Comparison of ENCODE assay signal across 12 cellular contexts in genomic region chr16:87233928-87234327, GRCh38.
DNase-seq lines count a peak whose midpoint lies in the region; ATAC-seq and TF ChIP-seq lines count a peak whose summit lies in the region.
"Had no signal": no experiment of that assay in that cellular context is flagged by ENCODE, and none has a peak within 500 bp of the region (broad histone marks: within the 10 kb centered on the region; RNA-seq: fewer than 3 reads in every experiment).

No MANE protein-coding gene starts in this region.

- no peak overlapping the region for H2BK12ac ChIP-seq in mesenchymal stem cell (ENCODE audit: low read length in 2 of 2)

- 72% methylated on average over 10 of the region's 10 CpGs for WGBS in mesenchymal stem cell

- H3K23ac ChIP-seq in mesenchymal stem cell (ENCODE audit: low read length in 2 of 2): no peak overlapping the region

- H3K79me1 ChIP-seq in mesenchymal stem cell (replicated peaks; ENCODE audit: low read length, poor library complexity, severe bottlenecking): no peaks in the 10 kb centered on the region

- H3K4me1 Mint-ChIP-seq in Calu3 (ENCODE audit: low read depth, unreplicated experiment): no peaks in the 10 kb centered on the region
- peaks cover 13% of the 10 kb centered on the region for H3K4me1 Mint-ChIP-seq in stimulated activated memory B cell treated with anti-CD40 and anti-IgM and Interleukin-4, amounts not matched to agents 10 μg/mL and 1 μg/mL and 100 μg/mL, for 72 hours

- no peak overlapping the region for H2AK5ac ChIP-seq in mesenchymal stem cell (ENCODE audit: low read length, severe bottlenecking)

- no peak for TF ChIP-seq CTCF in Calu3 (IDR thresholded peaks at IDR 0.05; ENCODE audit: unreplicated experiment)
- peak; percentile 50 for TF ChIP-seq CTCF in cardiac fibroblast (IDR thresholded peaks at IDR 0.05; ENCODE audit: low read depth, low read length)
- no peak for TF ChIP-seq CTCF in lower lobe of right lung (IDR thresholded peaks at IDR 0.05)

- BruUV-seq in Calu3 (replicated peaks; lab: Mats Ljungman, UMichigan): no TSS peak

- intact Hi-C loops in Calu3 (cut with micrococcal nuclease; ENCODE audit: unreplicated experiment): no loop called here
- intact Hi-C loops in lower lobe of right lung (cut with DNase I): no loop called here

- no peaks in the 10 kb centered on the region for H3K9me3 Mint-ChIP-seq in Calu3 (ENCODE audit: low read depth, unreplicated experiment)
- H3K9me3 Mint-ChIP-seq in stimulated activated memory B cell treated with anti-CD40 and anti-IgM and Interleukin-4, amounts not matched to agents 10 μg/mL and 1 μg/mL and 100 μg/mL, for 72 hours: no peaks in the 10 kb centered on the region
- H3K9me3 Mint-ChIP-seq: stimulated activated naive CD8-positive, alpha-beta T cell treated with anti-CD3 and anti-CD28 coated beads, Interleukin-15, Interleukin-2, amounts not matched to agents 100 ng/mL and 50 ng/mL, for 24 hours had no signal

- no peak overlapping the region for H2BK120ac ChIP-seq in mesenchymal stem cell (ENCODE audit: low read depth, low read length)

- H3K4me1 ChIP-seq in mesenchymal stem cell (ENCODE audit: control insufficient read depth, insufficient read depth, low read depth, low read length) (peaks cover 18% of the 10 kb centered on the region), lower lobe of right lung (no peaks in the 10 kb centered on the region)

- H3K4me3 ChIP-seq in cardiac fibroblast (replicated peaks in 1 of 2; ENCODE audit: low read depth in 2 of 2, low read length in 2 of 2) (no peak overlapping the region), mesenchymal stem cell (ENCODE audit: insufficient read depth in 1 of 2, low read depth in 1 of 2, low read length in 2 of 2) (no peak overlapping the region), lower lobe of right lung (no peak overlapping the region)

- H3K9me3 ChIP-seq in mesenchymal stem cell (ENCODE audit: control insufficient read depth, low read length) (peaks cover 13% of the 10 kb centered on the region), lower lobe of right lung (no peaks in the 10 kb centered on the region)

- H4K8ac ChIP-seq in mesenchymal stem cell (ENCODE audit: low read length): no peak overlapping the region

- H3K4ac ChIP-seq in mesenchymal stem cell (ENCODE audit: low read depth in 1 of 2, low read length in 2 of 2): no peak overlapping the region

- DNase-seq in Calu3 (peak; percentile 23), LHCN-M2 (ENCODE audit: low read depth) (peak; percentile 25), cardiac fibroblast (ENCODE audit: low read depth in 2 of 2) (peak; percentile 63 to 72), mesenchymal stem cell (peak; percentile 32), lower lobe of right lung (no peak), midbrain (lab: John Stamatoyannopoulos, UW) (no peak)
- DNase-seq: activated CD4-positive, alpha-beta memory T cell treated with anti-CD3 and anti-CD28 coated beads, Interleukin-2, amount 10 ng/mL, durations not matched to agents 7 days and 5 days; nucleus accumbens had no signal

- H2BK5ac ChIP-seq in mesenchymal stem cell (ENCODE audit: low read depth, low read length, poor library complexity, severe bottlenecking): no peak overlapping the region

- no peak overlapping the region for H2BK15ac ChIP-seq in mesenchymal stem cell (ENCODE audit: low read depth, poor library complexity, severe bottlenecking)

- CTCF ChIA-PET in Calu3 (lab: Charles Lee): no interaction called here

- no peaks in the 10 kb centered on the region for H3K36me3 Mint-ChIP-seq in Calu3 (ENCODE audit: insufficient read depth, unreplicated experiment)
- no peaks in the 10 kb centered on the region for H3K36me3 Mint-ChIP-seq in stimulated activated memory B cell treated with anti-CD40 and anti-IgM and Interleukin-4, amounts not matched to agents 10 μg/mL and 1 μg/mL and 100 μg/mL, for 72 hours

- no peak overlapping the region for H3K27ac ChIP-seq in mesenchymal stem cell (ENCODE audit: low read length, poor library complexity, severe bottlenecking)
- H3K27ac ChIP-seq in lower lobe of right lung: no peak overlapping the region
- H3K27ac ChIP-seq: KMS-11 had no signal

- no peak overlapping the region for H3K14ac ChIP-seq in mesenchymal stem cell (ENCODE audit: low read length in 2 of 2)

- H3K27ac Mint-ChIP-seq in Calu3 (ENCODE audit: unreplicated experiment): no peak overlapping the region
- no peak overlapping the region for H3K27ac Mint-ChIP-seq in stimulated activated memory B cell treated with anti-CD40 and anti-IgM and Interleukin-4, amounts not matched to agents 10 μg/mL and 1 μg/mL and 100 μg/mL, for 72 hours
- H3K27ac Mint-ChIP-seq: activated CD4-positive, alpha-beta memory T cell treated with anti-CD3 and anti-CD28 coated beads, Interleukin-2, amount 10 ng/mL, durations not matched to agents 7 days and 5 days; stimulated activated naive CD8-positive, alpha-beta T cell treated with anti-CD3 and anti-CD28 coated beads, Interleukin-15, Interleukin-2, amounts not matched to agents 100 ng/mL and 50 ng/mL, for 24 hours had no signal

- H3K9ac ChIP-seq in mesenchymal stem cell (ENCODE audit: low read length): no peak overlapping the region
- H3K9ac ChIP-seq: KMS-11 had no signal

- H3K36me3 ChIP-seq in mesenchymal stem cell (ENCODE audit: control insufficient read depth in 1 of 2, insufficient read depth in 2 of 2, low read depth in 1 of 2, low read length in 2 of 2) (no peaks in the 10 kb centered on the region), lower lobe of right lung (no peaks in the 10 kb centered on the region)

- no peak overlapping the region for H2AFZ ChIP-seq in mesenchymal stem cell (ENCODE audit: low read depth, low read length)

- no peak for ATAC-seq in lower lobe of right lung
- no peak for ATAC-seq in GM19324 (IDR thresholded peaks at IDR 0.05; ENCODE audit: low FRiP score, unreplicated experiment)
- no peak for ATAC-seq in stimulated activated memory B cell treated with anti-CD40 and anti-IgM and Interleukin-4, amounts not matched to agents 10 μg/mL and 1 μg/mL and 100 μg/mL, for 72 hours

- H3K18ac ChIP-seq in mesenchymal stem cell (ENCODE audit: low read depth in 1 of 2, low read length in 2 of 2): no peak overlapping the region

- H4K91ac ChIP-seq in mesenchymal stem cell (ENCODE audit: low read length): no peak overlapping the region

- peaks cover 0 to 31% of the 10 kb centered on the region in 2 experiments for H3K27me3 ChIP-seq in mesenchymal stem cell (ENCODE audit: control insufficient read depth in 1 of 2, insufficient read depth in 1 of 2, low read length in 2 of 2)
- no peaks in the 10 kb centered on the region for H3K27me3 ChIP-seq in lower lobe of right lung (ENCODE audit: low read depth)

- H3K27me3 Mint-ChIP-seq in Calu3 (ENCODE audit: unreplicated experiment): peaks cover 80% of the 10 kb centered on the region
- H3K27me3 Mint-ChIP-seq in stimulated activated memory B cell treated with anti-CD40 and anti-IgM and Interleukin-4, amounts not matched to agents 10 μg/mL and 1 μg/mL and 100 μg/mL, for 72 hours: peaks cover 48% of the 10 kb centered on the region

- H3K4me3 Mint-ChIP-seq in Calu3 (ENCODE audit: low read depth, unreplicated experiment): no peak overlapping the region
- no peak overlapping the region for H3K4me3 Mint-ChIP-seq in stimulated activated memory B cell treated with anti-CD40 and anti-IgM and Interleukin-4, amounts not matched to agents 10 μg/mL and 1 μg/mL and 100 μg/mL, for 72 hours
- H3K4me3 Mint-ChIP-seq: activated CD4-positive, alpha-beta memory T cell treated with anti-CD3 and anti-CD28 coated beads, Interleukin-2, amount 10 ng/mL, durations not matched to agents 7 days and 5 days; stimulated activated naive CD8-positive, alpha-beta T cell treated with anti-CD3 and anti-CD28 coated beads, Interleukin-15, Interleukin-2, amounts not matched to agents 100 ng/mL and 50 ng/mL, for 24 hours had no signal

- no peak overlapping the region for H3K4me2 ChIP-seq in mesenchymal stem cell (ENCODE audit: low read length, poor library complexity, severe bottlenecking)
- H3K4me2 ChIP-seq: KMS-11 had no signal

Comparison
In these comparisons a context has a peak if more than half of its experiments do, and no peak if none do; other contexts are left out.
1. DNase-seq: peak in Calu3 (single experiment), LHCN-M2 (single experiment), cardiac fibroblast (2 of 2) and mesenchymal stem cell (single experiment); none in lower lobe of right lung (single experiment) and midbrain (single experiment).